18 cellular contexts compared by ENCODE assay signal in the genomic region with DNA sequence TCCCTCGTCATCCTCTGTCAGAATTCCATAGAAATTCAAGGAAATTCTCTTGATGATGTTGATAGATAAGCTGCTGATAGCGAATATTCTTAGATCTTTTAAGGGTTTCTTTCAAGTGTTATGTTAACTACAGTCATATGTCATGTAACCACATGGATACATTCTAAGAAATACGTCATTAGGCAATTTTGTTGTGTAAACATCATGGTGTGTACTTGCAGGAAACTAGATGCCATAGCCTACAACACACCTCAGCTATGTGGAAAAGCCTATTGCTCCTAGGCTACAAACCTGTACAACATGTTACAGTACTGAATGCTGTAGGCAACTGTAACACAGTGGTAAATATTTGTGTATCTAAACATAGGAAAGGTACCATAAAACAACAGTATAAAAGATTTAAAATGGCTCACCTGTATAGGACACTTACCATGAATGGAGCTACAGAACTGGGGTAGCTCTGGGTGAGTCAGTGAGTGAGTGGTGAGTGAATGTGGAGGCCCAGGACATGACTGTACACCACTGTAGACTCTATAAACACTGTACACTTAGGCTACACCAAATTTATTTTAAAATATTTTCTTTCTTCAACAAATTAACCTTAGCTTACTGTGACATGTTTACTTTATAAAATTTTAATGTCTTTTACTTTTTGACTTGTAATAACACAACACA. TPM values are rescaled to one million over a fixed set of nuclear protein-coding genes. Genes with fewer than 3 reads are reported as not detected.
DNase-seq lines count a peak whose midpoint lies in the region; ATAC-seq, FAIRE-seq and TF ChIP-seq lines count a peak whose summit lies in the region.
"Had no signal": no experiment of that assay in that cellular context is flagged by ENCODE, and none has a peak within 500 bp of the region (broad histone marks: within the 10 kb centered on the region; RNA-seq: fewer than 3 reads in every experiment).

No MANE protein-coding gene starts in this region.

- 28% methylated on average over 3 of the region's 3 CpGs for WGBS in HepG2 (ENCODE audit: low lambda C conversion rate)
- 47% methylated on average over 2 of the region's 3 CpGs for WGBS in right lobe of liver (ENCODE audit: insufficient coverage, low coverage, low lambda C conversion rate, missing lambda C conversion rate)

- TF ChIP-seq EP300 in HepG2 (IDR thresholded peaks at IDR 0.05; ENCODE audit: low read depth in 2 of 2, low read length in 2 of 2), result no peak
- TF ChIP-seq EP300 in HepG2 (CRISPR knock-in tag; IDR thresholded peaks at IDR 0.05; ENCODE audit: borderline replicate concordance), result no peak

- ATAC-seq in HepG2 (no peak), right lobe of liver (no peak), GM21423 (IDR thresholded peaks at IDR 0.05; ENCODE audit: unreplicated experiment) (no peak)
- ATAC-seq: natural killer cell treated with Interleukin-12 subunit alpha and Interleukin-12 subunit beta and Interleukin-15 and Interleukin-18, amount 100 ng/mL, for 72 hours; stimulated activated naive B cell treated with anti-CD40 and anti-IgM and Interleukin-4, amounts not matched to agents 10 μg/mL and 1 μg/mL and 100 μg/mL, for 72 hours had no signal

- no peak for TF ChIP-seq POLR2A in HepG2 (IDR thresholded peaks at IDR 0.05; ENCODE audit: insufficient read depth in 1 of 2, low read depth in 2 of 2, low read length in 2 of 2)
- no peak for TF ChIP-seq POLR2A in right lobe of liver (IDR thresholded peaks at IDR 0.05)

- intact Hi-C loops in HepG2 (cut with micrococcal nuclease; ENCODE audit: unreplicated experiment), result no loop called here
- intact Hi-C loops in right lobe of liver (cut with DNase I), result loop anchor here in 1 of 2 donors (10.0 kb wide), 1 partner anchor 91 kb away; no protein-coding TSS in a partner anchor

- H3K9me3 ChIP-seq in HepG2 (ENCODE audit: low read length) (no peaks in the 10 kb centered on the region), right lobe of liver (no peaks in the 10 kb centered on the region)

- H2AFZ ChIP-seq in HepG2 (ENCODE audit: low read length), result no peak overlapping the region

- TF ChIP-seq CTCF in HepG2 (CRISPR knock-in tag; IDR thresholded peaks at IDR 0.05), result no peak
- no peak for TF ChIP-seq CTCF in right lobe of liver (IDR thresholded peaks at IDR 0.05)
- TF ChIP-seq CTCF in fibroblast of villous mesenchyme (IDR thresholded peaks at IDR 0.05; ENCODE audit: insufficient read depth, low read depth, low read length), result no peak

- H3K79me2 ChIP-seq in HepG2 (ENCODE audit: insufficient read depth, low read length), result no peaks in the 10 kb centered on the region

- no peak overlapping the region for H3K4me2 ChIP-seq in HepG2 (ENCODE audit: low read depth, low read length)

- BruUV-seq in HepG2 (replicated peaks; lab: Mats Ljungman, UMichigan), result no TSS peak

- H3K27ac ChIP-seq in HepG2 (ENCODE audit: extremely low read length, insufficient read depth, low read length) (no peak overlapping the region), right lobe of liver (no peak overlapping the region), angular gyrus (ENCODE audit: low read depth, low read length) (peak overlapping the region; percentile 74)

- FAIRE-seq in HepG2 (lab: Jason Lieb, UNC), result no peak

- H3K36me3 ChIP-seq in HepG2 (replicated peaks in 1 of 2; ENCODE audit: control insufficient read depth in 1 of 2, insufficient read depth in 2 of 2, low read length in 2 of 2) (no peaks in the 10 kb centered on the region), right lobe of liver (no peaks in the 10 kb centered on the region)

- H3K4me1 ChIP-seq in HepG2 (ENCODE audit: insufficient read depth, low read length) (no peaks in the 10 kb centered on the region), right lobe of liver (no peaks in the 10 kb centered on the region)

- no peak overlapping the region for H3K4me3 ChIP-seq in HepG2 (replicated peaks in 1 of 3; ENCODE audit: insufficient read depth in 1 of 3, low read depth in 2 of 3, low read length in 3 of 3)
- H3K4me3 ChIP-seq in right lobe of liver, result no peak overlapping the region
- no peak overlapping the region for H3K4me3 ChIP-seq in fibroblast of villous mesenchyme (ENCODE audit: low read depth, low read length)

- DNase-seq in HepG2 (ENCODE audit: low spot score), result no peak
- DNase-seq in right lobe of liver, result no peak
- DNase-seq in fibroblast of villous mesenchyme (ENCODE audit: low read depth), result peak; percentile 47
- DNase-seq in iPS-NIHi11 (ENCODE audit: low spot score), result no peak
- DNase-seq in stimulated activated CD4-positive, alpha-beta T cell treated with anti-CD3 and anti-CD28 coated beads, Interleukin-4, amount 100 ng/mL, for 4 hours, result no peak
- DNase-seq in D341Med (ENCODE audit: low spot score), result no peak
- DNase-seq: activated CD4-positive, alpha-beta T cell treated with anti-CD3 and anti-CD28 coated beads for 4 hours; activated CD8-positive, alpha-beta memory T cell treated with anti-CD3 and anti-CD28 coated beads, Interleukin-2, amount 50 U/mL, for 4 hours; CD4-positive, CD25-positive, alpha-beta regulatory T cell; DMS79 treated with DMSO at 0.1 percent for 48 hours; KG1; stimulated activated naive B cell treated with anti-CD40 and anti-IgM and Interleukin-4, amounts not matched to agents 10 μg/mL and 1 μg/mL and 100 μg/mL, for 72 hours had no signal

- in situ Hi-C loops in HepG2 (cut with HindIII; ENCODE audit: extremely low pct_ligation_motif_present, low pct_unique_long_range_greater_than_20kb), result loop anchor here (5.0 kb wide), 1 partner anchor 89 kb away; no protein-coding TSS in a partner anchor

- H3K9ac ChIP-seq in HepG2 (ENCODE audit: insufficient read depth, low read depth, low read length), result no peak overlapping the region

- CTCF ChIA-PET in HepG2 (lab: Yijun Ruan, JAX; ENCODE audit: low intra/inter-chr PET ratio, low total read pairs), result no interaction called here

- no peaks in the 10 kb centered on the region for H4K20me1 ChIP-seq in HepG2 (ENCODE audit: insufficient read depth, low read length)

- no peaks in the 10 kb centered on the region for H3K27me3 ChIP-seq in HepG2 (ENCODE audit: control insufficient read depth in 1 of 2, insufficient read depth in 2 of 2, low read length in 2 of 2)
- no peaks in the 10 kb centered on the region for H3K27me3 ChIP-seq in right lobe of liver

- TF ChIP-seq RAD21 in HepG2 (CRISPR knock-in tag; IDR thresholded peaks at IDR 0.05), result no peak

- POLR2A ChIA-PET in HepG2 (lab: Yijun Ruan, JAX), result no interaction called here

TF ChIP-seq in HepG2, 621 proteins besides CTCF, POLR2A, EP300 and RAD21 (continues in another document):
- peak; percentile 52; the same call in 1 of the 2 replicates for TF ChIP-seq CREB1 (IDR thresholded peaks at IDR 0.05)
- TF ChIP-seq CREB1 (CRISPR knock-in tag; IDR thresholded peaks at IDR 0.05), result no peak

RNA-seq across cellular contexts. Expression of gene GLDN, which starts 34.6 kb away (rescaled TPM):
- total RNA-seq in HepG2 (2016; rRNA removed; fragmentation: Illumina TruSeq; extraction: Trizol) (0.59 and 0.86 TPM in 2 replicates), right lobe of liver (under 1 TPM; 0.18 to 0.81 (median 0.43) TPM), fibroblast of villous mesenchyme (0.32 and 0.43 TPM in 2 replicates)
- 0.10 TPM in 1 of 2 replicates, not detected in the other for total RNA-seq in HepG2 (2016; cell fraction: cytosol; rRNA removed; fragmentation: Illumina TruSeq; extraction: Trizol; ENCODE audit: low read depth)
- total RNA-seq in HepG2 (2016; cell fraction: insoluble cytoplasmic fraction; rRNA removed; fragmentation: Illumina TruSeq; extraction: Trizol), result 0.82 and 0.89 TPM in 2 replicates
- total RNA-seq in HepG2 (2016; cell fraction: membrane; rRNA removed; fragmentation: Illumina TruSeq; extraction: Trizol), result 0.31 and 0.37 TPM in 2 replicates
- total RNA-seq in HepG2 (2016; cell fraction: nucleus; rRNA removed; fragmentation: Illumina TruSeq; extraction: Trizol), result 1.6 and 2.0 TPM in 2 replicates
- polyA plus RNA-seq in HepG2 (2011; rRNA removed), result 1.0 and 1.5 TPM in 2 replicates
- 0.38 and 0.44 TPM in 2 replicates for polyA plus RNA-seq in HepG2 (2011; cell fraction: cytosol; rRNA removed)
- 2.3 and 2.8 TPM in 2 replicates for polyA plus RNA-seq in HepG2 (2011; cell fraction: nucleus; rRNA removed)
- 1.0 and 1.7 TPM in 2 replicates for polyA plus RNA-seq in HepG2 (2012)
- 0.06 TPM in 1 of 2 replicates, not detected in the other for polyA plus RNA-seq in HepG2 (2016; cell fraction: cytosol; fragmentation: Illumina TruSeq; extraction: Trizol; ENCODE audit: low read depth)
- polyA plus RNA-seq in HepG2 (2016; cell fraction: insoluble cytoplasmic fraction; fragmentation: Illumina TruSeq; extraction: Trizol; ENCODE audit: low read depth), result 0.37 TPM in 2 replicates
- 0.20 and 0.24 TPM in 2 replicates for polyA plus RNA-seq in HepG2 (2016; cell fraction: membrane; fragmentation: Illumina TruSeq; extraction: Trizol; ENCODE audit: low read depth)
- 2.0 and 2.3 TPM in 2 replicates for polyA plus RNA-seq in HepG2 (2016; cell fraction: nucleus; fragmentation: Illumina TruSeq; extraction: Trizol; ENCODE audit: insufficient read depth, low read depth)
- polyA minus RNA-seq in HepG2 (2011; rRNA and poly(A)+ RNA removed; ENCODE audit: low replicate concordance), result 1.5 TPM in 1 of 2 replicates, not detected in the other
- 0.26 and 0.49 TPM in 2 replicates for polyA minus RNA-seq in HepG2 (2011; cell fraction: cytosol; rRNA and poly(A)+ RNA removed)
- polyA minus RNA-seq in HepG2 (2011; cell fraction: nucleus; rRNA and poly(A)+ RNA removed), result 4.9 and 5.5 TPM in 2 replicates
- total RNA-seq: A673; CD4-positive, CD25-positive, alpha-beta regulatory T cell; lung microvascular endothelial cell; natural killer cell treated with Interleukin-12 subunit alpha and Interleukin-12 subunit beta and Interleukin-15 and Interleukin-18, amount 100 ng/mL, for 72 hours had no signal
- polyA plus RNA-seq: CD4-positive, CD25-positive, alpha-beta regulatory T cell had no signal

RNA-seq across cellular contexts. Expression of gene CYP19A1, which starts 37.7 kb away (rescaled TPM):
- total RNA-seq in HepG2 (2016; rRNA removed; fragmentation: Illumina TruSeq; extraction: Trizol) (9.1 and 10.9 TPM in 2 replicates), right lobe of liver (not detected), fibroblast of villous mesenchyme (not detected in 2 replicates)
- total RNA-seq in HepG2 (2016; cell fraction: cytosol; rRNA removed; fragmentation: Illumina TruSeq; extraction: Trizol; ENCODE audit: low read depth), result 1.5 and 2.4 TPM in 2 replicates
- total RNA-seq in HepG2 (2016; cell fraction: insoluble cytoplasmic fraction; rRNA removed; fragmentation: Illumina TruSeq; extraction: Trizol), result 9.6 and 9.7 TPM in 2 replicates
- 6.7 and 9.2 TPM in 2 replicates for total RNA-seq in HepG2 (2016; cell fraction: membrane; rRNA removed; fragmentation: Illumina TruSeq; extraction: Trizol)
- 13.6 and 15.6 TPM in 2 replicates for total RNA-seq in HepG2 (2016; cell fraction: nucleus; rRNA removed; fragmentation: Illumina TruSeq; extraction: Trizol)
- polyA plus RNA-seq in HepG2 (2011; rRNA removed), result 23.0 and 23.9 TPM in 2 replicates
- polyA plus RNA-seq in HepG2 (2011; cell fraction: cytosol; rRNA removed), result 28.9 and 50.2 TPM in 2 replicates
- 15.5 and 19.9 TPM in 2 replicates for polyA plus RNA-seq in HepG2 (2011; cell fraction: nucleus; rRNA removed)
- polyA plus RNA-seq in HepG2 (2012), result 25.6 and 28.5 TPM in 2 replicates
- 2.6 and 3.1 TPM in 2 replicates for polyA plus RNA-seq in HepG2 (2016; cell fraction: cytosol; fragmentation: Illumina TruSeq; extraction: Trizol; ENCODE audit: low read depth)
- 4.9 and 8.2 TPM in 2 replicates for polyA plus RNA-seq in HepG2 (2016; cell fraction: insoluble cytoplasmic fraction; fragmentation: Illumina TruSeq; extraction: Trizol; ENCODE audit: low read depth)
- 2.7 and 2.9 TPM in 2 replicates for polyA plus RNA-seq in HepG2 (2016; cell fraction: membrane; fragmentation: Illumina TruSeq; extraction: Trizol; ENCODE audit: low read depth)
- polyA plus RNA-seq in HepG2 (2016; cell fraction: nucleus; fragmentation: Illumina TruSeq; extraction: Trizol; ENCODE audit: insufficient read depth, low read depth), result 8.2 and 8.3 TPM in 2 replicates
- 67.8 TPM in 1 of 2 replicates, not detected in the other for polyA minus RNA-seq in HepG2 (2011; rRNA and poly(A)+ RNA removed; ENCODE audit: low replicate concordance)
- 24.8 and 37.2 TPM in 2 replicates for polyA minus RNA-seq in HepG2 (2011; cell fraction: cytosol; rRNA and poly(A)+ RNA removed)
- polyA minus RNA-seq in HepG2 (2011; cell fraction: nucleus; rRNA and poly(A)+ RNA removed), result 31.2 and 42.5 TPM in 2 replicates
- total RNA-seq: lung microvascular endothelial cell; natural killer cell treated with Interleukin-12 subunit alpha and Interleukin-12 subunit beta and Interleukin-15 and Interleukin-18, amount 100 ng/mL, for 72 hours; progenitor cell of endocrine pancreas had no signal
- polyA plus RNA-seq: CD4-positive, CD25-positive, alpha-beta regulatory T cell had no signal
